In genomic region chr3:113035387-113035982, GRCh38 we compare ENCODE assay signal across 8 cellular contexts. TPM values are rescaled to one million over a fixed set of nuclear protein-coding genes. Genes with fewer than 3 reads are reported as not detected.
DNase-seq lines count a peak whose midpoint lies in the region; ATAC-seq, FAIRE-seq and TF ChIP-seq lines count a peak whose summit lies in the region.

No MANE protein-coding gene starts in this region.

- in situ Hi-C loops in astrocyte of the spinal cord (cut with HindIII; ENCODE audit: low sequenced_read_pairs), result no loop called here

- no peaks in the 10 kb centered on the region for H3K36me3 ChIP-seq in iPS DF 6.9 (ENCODE audit: control insufficient read depth, insufficient read depth, low read length)

- peak; percentile 51 for DNase-seq in Daoy (ENCODE audit: low read depth)
- peak; percentile 46 for DNase-seq in Jurkat, Clone E6-1 (ENCODE audit: low read depth, low spot score)
- DNase-seq in RCC 7860 (ENCODE audit: low spot score), result peak; percentile 52
- peak; percentile 52 for DNase-seq in astrocyte of the spinal cord (ENCODE audit: low read depth, low spot score)
- DNase-seq in iPS DF 6.9 (ENCODE audit: low read depth, low spot score), result peak; percentile 52
- DNase-seq in stimulated activated CD4-positive, alpha-beta T cell treated with anti-CD3 and anti-CD28 coated beads, TNF-alpha, amount 100 ng/mL, for 48 hours (ENCODE audit: low read depth in 3 of 3), result peak in 2 of 3 donors; percentile 5 to 46
- no peak for DNase-seq in mesenteric fat pad (ENCODE audit: low spot score)

- peak; percentile 79 for ATAC-seq in GM19455 (IDR thresholded peaks at IDR 0.05; ENCODE audit: unreplicated experiment)

- H3K9me3 ChIP-seq in iPS DF 6.9 (ENCODE audit: control insufficient read depth, insufficient read depth, low read length), result no peaks in the 10 kb centered on the region

- WGBS in iPS DF 6.9 (ENCODE audit: insufficient coverage, insufficient read length), result no CpG with 5 or more reads among the region's 6 CpGs

- TF ChIP-seq CTCF in astrocyte of the spinal cord (IDR thresholded peaks at IDR 0.05; ENCODE audit: low read depth, low read length), result peak; percentile 87

- FAIRE-seq in RCC 7860 (lab: Jason Lieb, UNC), result peak; percentile 64

- no peaks in the 10 kb centered on the region for H3K27me3 ChIP-seq in iPS DF 6.9 (ENCODE audit: control insufficient read depth, insufficient read depth, low read length)

- H3K4me1 ChIP-seq in iPS DF 6.9 (ENCODE audit: control insufficient read depth, insufficient read depth, low read length), result no peaks in the 10 kb centered on the region

- no peak overlapping the region for H3K4me3 ChIP-seq in Jurkat, Clone E6-1 (ENCODE audit: low read length)
- no peak overlapping the region for H3K4me3 ChIP-seq in astrocyte of the spinal cord (ENCODE audit: low read depth, low read length)
- no peak overlapping the region for H3K4me3 ChIP-seq in iPS DF 6.9 (ENCODE audit: low read length)

- no peak overlapping the region for H3K27ac ChIP-seq in iPS DF 6.9 (ENCODE audit: low read length)

RNA-seq across cellular contexts. Expression of gene GTPBP8, which starts 44.7 kb away (rescaled TPM):
- total RNA-seq in Daoy (2014; rRNA removed; shearing (Covaris generic)), result 49.3 and 94.4 TPM in 2 replicates
- polyA plus RNA-seq in Jurkat, Clone E6-1 (2012; ENCODE audit: insufficient read depth, insufficient read length), result 25.9 TPM
- total RNA-seq in mesenteric fat pad, result 8.6 TPM
